ENCODE assay signal across 8 cellular contexts in the genomic region with DNA sequence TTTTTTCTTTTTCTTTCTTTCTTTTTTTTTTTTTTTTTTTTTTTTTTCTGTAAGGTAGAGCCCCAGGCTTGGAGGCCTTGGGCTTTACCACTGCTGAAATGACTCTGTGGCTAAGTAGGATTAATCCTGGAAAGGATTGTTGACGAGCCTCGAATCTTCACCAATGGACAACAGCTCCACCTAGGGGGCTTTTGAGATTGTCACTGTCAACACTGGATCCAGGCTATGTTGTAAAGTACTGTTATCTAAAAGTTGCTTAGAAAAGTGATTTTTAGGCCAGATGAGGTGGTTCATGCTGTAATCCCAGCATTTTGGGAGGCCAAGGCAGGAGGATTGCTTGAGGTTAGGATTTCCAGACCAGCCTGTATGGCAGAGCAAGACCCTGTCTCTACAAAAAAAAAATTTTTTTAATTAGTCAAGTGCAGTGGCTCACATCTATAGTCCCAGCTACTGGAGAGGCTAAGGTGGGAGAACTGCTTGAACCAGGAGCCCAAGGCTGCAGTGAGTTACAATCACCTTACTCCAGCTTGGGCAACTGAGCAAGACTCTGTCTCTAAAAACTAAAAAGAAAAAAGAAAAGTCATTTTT.
DNase-seq lines count a peak whose midpoint lies in the region; ATAC-seq, FAIRE-seq and TF ChIP-seq lines count a peak whose summit lies in the region.

No MANE protein-coding gene starts in this region.

- H3K4me3 ChIP-seq in epithelial cell of esophagus (ENCODE audit: low read length), result no peak overlapping the region

- ATAC-seq in GM18498 (IDR thresholded peaks at IDR 0.05; ENCODE audit: unreplicated experiment), result no peak

- TF ChIP-seq CTCF in AG09319 (IDR thresholded peaks at IDR 0.05; ENCODE audit: low read depth, low read length) (peak; percentile 77), epithelial cell of esophagus (IDR thresholded peaks at IDR 0.05; ENCODE audit: insufficient read depth, low read depth, low read length, missing control alignments) (peak; percentile 81)

- peak; percentile 91 for FAIRE-seq in GM19239 (lab: Jason Lieb, UNC)

- DNase-seq in AG09319 (ENCODE audit: extremely low read depth, low read depth) (peak; percentile 58), GM19239 (ENCODE audit: insufficient read length, low spot score) (peak; percentile 58), NCI-H69 (lab: John Stamatoyannopoulos, UW) (peak; percentile 48), epithelial cell of esophagus (ENCODE audit: low read depth) (peak; percentile 82), middle frontal gyrus (ENCODE audit: extremely low spot score, low spot score) (peak; percentile 65)
- peak; percentile 6 to 11 for DNase-seq in activated CD8-positive, alpha-beta memory T cell treated with anti-CD3 and anti-CD28 coated beads for 4 hours (ENCODE audit: low read depth in 2 of 2)
- DNase-seq in stimulated activated naive CD4-positive, alpha-beta T cell treated with Interleukin-2 at 50 U/mL for 16 hours (lab: John Stamatoyannopoulos, UW), result peak; percentile 9

Comparison
In these comparisons a context has a peak if more than half of its experiments do, and no peak if none do; other contexts are left out.
1. DNase-seq: peak in every context shown above with its lines; median percentile 82 in epithelial cell of esophagus; 65 in middle frontal gyrus; 58 in AG09319; 58 in GM19239; 48 in NCI-H69; 9 in stimulated activated naive CD4-positive, alpha-beta T cell treated with Interleukin-2 at 50 U/mL for 16 hours; 8 in activated CD8-positive, alpha-beta memory T cell treated with anti-CD3 and anti-CD28 coated beads for 4 hours.